In genomic region chr6:160427312-160428068, GRCh38 we compare ENCODE assay signal across 19 cellular contexts.
A peak's percentile ranks its signal among the peaks of the same experiment; 100 is the strongest.
DNase-seq lines count a peak whose midpoint lies in the region; ATAC-seq and TF ChIP-seq lines count a peak whose summit lies in the region.
"Had no signal": no experiment of that assay in that cellular context is flagged by ENCODE, and none has a peak within 500 bp of the region (broad histone marks: within the 10 kb centered on the region; RNA-seq: fewer than 3 reads in every experiment).

No MANE protein-coding gene starts in this region.

- H3K36me3 Mint-ChIP-seq in activated CD8-positive, alpha-beta T cell treated with anti-CD3 and anti-CD28 coated beads for 36 hours (ENCODE audit: low read depth): no peaks in the 10 kb centered on the region
- no peaks in the 10 kb centered on the region for H3K36me3 Mint-ChIP-seq in progenitor cell of endocrine pancreas (ENCODE audit: insufficient read depth)

- H3K9me3 ChIP-seq in gastroesophageal sphincter: no peaks in the 10 kb centered on the region
- H3K9me3 ChIP-seq: HAP-1 had no signal

- no peak for TF ChIP-seq POLR2A in gastroesophageal sphincter (IDR thresholded peaks at IDR 0.05)

- WGBS in gastroesophageal sphincter (ENCODE audit: low coverage in 1 of 2), 2 donors: 33 to 56% methylated on average over 4 of the region's 5 CpGs

- H3K4me1 ChIP-seq in gastroesophageal sphincter: peaks cover 8 to 58% (median 12%) of the 10 kb centered on the region in 3 donors
- H3K4me1 ChIP-seq: HAP-1, SJSA1 had no signal

- no peak for ATAC-seq in gastroesophageal sphincter
- ATAC-seq in activated CD8-positive, alpha-beta T cell treated with anti-CD3 and anti-CD28 coated beads for 36 hours: no peak
- no peak for ATAC-seq in HG03108 (IDR thresholded peaks at IDR 0.05; ENCODE audit: unreplicated experiment)
- ATAC-seq: stimulated activated naive CD8-positive, alpha-beta T cell treated with anti-CD3 and anti-CD28 coated beads, Interleukin-15, amount 100 ng/mL, for 72 hours had no signal

- peaks cover 45% of the 10 kb centered on the region for H3K27me3 Mint-ChIP-seq in activated CD8-positive, alpha-beta T cell treated with anti-CD3 and anti-CD28 coated beads for 36 hours
- H3K27me3 Mint-ChIP-seq in progenitor cell of endocrine pancreas: no peaks in the 10 kb centered on the region

- no peak overlapping the region for H3K4me3 Mint-ChIP-seq in activated CD8-positive, alpha-beta T cell treated with anti-CD3 and anti-CD28 coated beads for 36 hours
- no peak overlapping the region for H3K4me3 Mint-ChIP-seq in progenitor cell of endocrine pancreas (ENCODE audit: low read depth)
- H3K4me3 Mint-ChIP-seq: activated B cell treated with CpG ODN at 0.5 μM for 24 hours; B cell; stimulated activated naive CD8-positive, alpha-beta T cell treated with anti-CD3 and anti-CD28 coated beads, Interleukin-15, amount 100 ng/mL, for 72 hours had no signal

- no peaks in the 10 kb centered on the region for H3K27me3 ChIP-seq in gastroesophageal sphincter
- H3K27me3 ChIP-seq: SJSA1 had no signal

- POLR2A ChIA-PET in activated CD8-positive, alpha-beta T cell treated with anti-CD3 and anti-CD28 coated beads for 36 hours (lab: Charles Lee): no interaction called here

- peaks cover 10% of the 10 kb centered on the region for H3K4me1 Mint-ChIP-seq in activated CD8-positive, alpha-beta T cell treated with anti-CD3 and anti-CD28 coated beads for 36 hours (ENCODE audit: low read depth)
- no peaks in the 10 kb centered on the region for H3K4me1 Mint-ChIP-seq in progenitor cell of endocrine pancreas (ENCODE audit: low read depth)
- H3K4me1 Mint-ChIP-seq: activated B cell treated with CpG ODN at 0.5 μM for 24 hours had no signal

- TF ChIP-seq EP300 in gastroesophageal sphincter (IDR thresholded peaks at IDR 0.05): no peak

- intact Hi-C loops in activated CD8-positive, alpha-beta T cell treated with anti-CD3 and anti-CD28 coated beads for 36 hours (cut with micrococcal nuclease): no loop called here

- DNase-seq in NCI-H1105 (lab: John Stamatoyannopoulos, UW): peak; percentile 5
- peak; percentile 17 for DNase-seq in smooth muscle cell of the brain vasculature (ENCODE audit: low read depth, low spot score)
- DNase-seq in activated CD8-positive, alpha-beta T cell treated with anti-CD3 and anti-CD28 coated beads for 36 hours: no peak
- DNase-seq in progenitor cell of endocrine pancreas (ENCODE audit: low spot score, unreplicated experiment): no peak
- no peak for DNase-seq in NCI-H1417 (lab: John Stamatoyannopoulos, UW)
- DNase-seq: activated B cell treated with CpG ODN at 0.5 μM for 24 hours; erythroblast; hippocampal formation; Kasumi-1; kidney glomerular epithelial cell; NCI-H1694 treated with DMSO at 0.1 percent for 48 hours; NCI-H510A; stimulated activated naive CD8-positive, alpha-beta T cell treated with anti-CD3 and anti-CD28 coated beads, Interleukin-15, amount 100 ng/mL, for 72 hours had no signal

- H3K9me3 Mint-ChIP-seq in activated CD8-positive, alpha-beta T cell treated with anti-CD3 and anti-CD28 coated beads for 36 hours: peaks cover 1% of the 10 kb centered on the region
- H3K9me3 Mint-ChIP-seq in progenitor cell of endocrine pancreas (ENCODE audit: low read depth): no peaks in the 10 kb centered on the region
- H3K9me3 Mint-ChIP-seq: stimulated activated naive CD8-positive, alpha-beta T cell treated with anti-CD3 and anti-CD28 coated beads, Interleukin-15, amount 100 ng/mL, for 72 hours had no signal

- H3K4me3 ChIP-seq in gastroesophageal sphincter: no peak overlapping the region
- H3K4me3 ChIP-seq: HAP-1, SJSA1 had no signal

- no peak overlapping the region for H3K27ac Mint-ChIP-seq in activated CD8-positive, alpha-beta T cell treated with anti-CD3 and anti-CD28 coated beads for 36 hours
- no peak overlapping the region for H3K27ac Mint-ChIP-seq in progenitor cell of endocrine pancreas
- H3K27ac Mint-ChIP-seq: activated B cell treated with CpG ODN at 0.5 μM for 24 hours; B cell; stimulated activated naive CD8-positive, alpha-beta T cell treated with anti-CD3 and anti-CD28 coated beads, Interleukin-15, amount 100 ng/mL, for 72 hours had no signal

- no peak for TF ChIP-seq CTCF in gastroesophageal sphincter (IDR thresholded peaks at IDR 0.05)
- no peak for TF ChIP-seq CTCF in activated CD8-positive, alpha-beta T cell treated with anti-CD3 and anti-CD28 coated beads for 36 hours (IDR thresholded peaks at IDR 0.05)
- no peak for TF ChIP-seq CTCF in progenitor cell of endocrine pancreas (IDR thresholded peaks at IDR 0.05; ENCODE audit: unreplicated experiment)

- H3K27ac ChIP-seq in angular gyrus (ENCODE audit: low read depth, low read length) (peak overlapping the region; percentile 6), gastroesophageal sphincter (peak overlapping the region in 3 of 4 donors; percentile 62 to 83 (median 77))
- H3K27ac ChIP-seq: SJSA1 had no signal

- no peaks in the 10 kb centered on the region for H3K36me3 ChIP-seq in gastroesophageal sphincter
- H3K36me3 ChIP-seq: HAP-1, SJSA1 had no signal

- CTCF ChIA-PET in activated CD8-positive, alpha-beta T cell treated with anti-CD3 and anti-CD28 coated beads for 36 hours (lab: Charles Lee): no interaction called here

Comparison
In these comparisons a context has a peak if more than half of its experiments do, and no peak if none do; other contexts are left out.
1. DNase-seq: peak in NCI-H1105 (single experiment) and smooth muscle cell of the brain vasculature (single experiment); none in activated CD8-positive, alpha-beta T cell treated with anti-CD3 and anti-CD28 coated beads for 36 hours (single experiment), progenitor cell of endocrine pancreas (single experiment) and NCI-H1417 (0 of 3).